In genomic region chr4:74073358-74073757, GRCh38 we compare ENCODE assay signal across 34 cellular contexts. TPM values are rescaled to one million over a fixed set of nuclear protein-coding genes. Genes with fewer than 3 reads are reported as not detected.
"Had no signal": no experiment of that assay in that cellular context is flagged by ENCODE, and none has a peak within 500 bp of the region (broad histone marks: within the 10 kb centered on the region; RNA-seq: fewer than 3 reads in every experiment).

No MANE protein-coding gene starts in this region.

- H2AFZ ChIP-seq: parathyroid adenoma had no signal

- H3K4me1 ChIP-seq: parathyroid adenoma, psoas muscle, right lobe of liver, sigmoid colon, suprapubic skin, testis, tibial artery, transverse colon, upper lobe of right lung, uterus had no signal

- H3K27ac Mint-ChIP-seq: naive thymus-derived CD8-positive, alpha-beta T cell; natural killer cell treated with Interleukin-12 subunit alpha and Interleukin-12 subunit beta and Interleukin-15 and Interleukin-18, amount 100 ng/mL, for 72 hours; nephron progenitor cell; progenitor cell of endocrine pancreas; stimulated activated memory B cell treated with anti-CD40 and anti-IgM and Interleukin-4, amounts not matched to agents 10 μg/mL and 1 μg/mL and 100 μg/mL, for 72 hours; stimulated activated naive CD8-positive, alpha-beta T cell treated with anti-CD3 and anti-CD28 coated beads, Interleukin-15, amount 100 ng/mL, for 72 hours; type B pancreatic cell had no signal

- H3K79me2 ChIP-seq: parathyroid adenoma had no signal

- H3K36me3 Mint-ChIP-seq: naive thymus-derived CD8-positive, alpha-beta T cell; natural killer cell treated with Interleukin-12 subunit alpha and Interleukin-12 subunit beta and Interleukin-15 and Interleukin-18, amount 100 ng/mL, for 72 hours; stimulated activated memory B cell treated with anti-CD40 and anti-IgM and Interleukin-4, amounts not matched to agents 10 μg/mL and 1 μg/mL and 100 μg/mL, for 72 hours; type B pancreatic cell had no signal

- H3K9me3 Mint-ChIP-seq: natural killer cell treated with Interleukin-12 subunit alpha and Interleukin-12 subunit beta and Interleukin-15 and Interleukin-18, amount 100 ng/mL, for 72 hours; neural crest cell; stimulated activated memory B cell treated with anti-CD40 and anti-IgM and Interleukin-4, amounts not matched to agents 10 μg/mL and 1 μg/mL and 100 μg/mL, for 72 hours; stimulated activated naive CD8-positive, alpha-beta T cell treated with anti-CD3 and anti-CD28 coated beads, Interleukin-15, amount 100 ng/mL, for 72 hours; type B pancreatic cell had no signal

- H3K27me3 Mint-ChIP-seq: natural killer cell treated with Interleukin-12 subunit alpha and Interleukin-12 subunit beta and Interleukin-15 and Interleukin-18, amount 100 ng/mL, for 72 hours; progenitor cell of endocrine pancreas; stimulated activated naive CD8-positive, alpha-beta T cell treated with anti-CD3 and anti-CD28 coated beads, Interleukin-15, amount 100 ng/mL, for 72 hours; type B pancreatic cell had no signal

- ATAC-seq: naive thymus-derived CD8-positive, alpha-beta T cell; natural killer cell treated with Interleukin-12 subunit alpha and Interleukin-12 subunit beta and Interleukin-15 and Interleukin-18, amount 100 ng/mL, for 72 hours; psoas muscle; right cardiac atrium; right lobe of liver; stimulated activated memory B cell treated with anti-CD40 and anti-IgM and Interleukin-4, amounts not matched to agents 10 μg/mL and 1 μg/mL and 100 μg/mL, for 72 hours; stimulated activated naive CD8-positive, alpha-beta T cell treated with anti-CD3 and anti-CD28 coated beads, Interleukin-15, amount 100 ng/mL, for 72 hours; stimulated activated naive CD8-positive, alpha-beta T cell treated with anti-CD3 and anti-CD28 coated beads, Interleukin-15, Interleukin-2, amounts not matched to agents 100 U/mL and 50 U/mL, for 24 hours; upper lobe of right lung had no signal

- H3K4me1 Mint-ChIP-seq: naive thymus-derived CD8-positive, alpha-beta T cell; nephron progenitor cell; neural crest cell; stimulated activated memory B cell treated with anti-CD40 and anti-IgM and Interleukin-4, amounts not matched to agents 10 μg/mL and 1 μg/mL and 100 μg/mL, for 72 hours; stimulated activated naive CD8-positive, alpha-beta T cell treated with anti-CD3 and anti-CD28 coated beads, Interleukin-15, amount 100 ng/mL, for 72 hours had no signal

- H3K9me3 ChIP-seq: neutrophil, ovary, psoas muscle, right lobe of liver, sigmoid colon, suprapubic skin, testis, tibial artery, upper lobe of right lung, uterus had no signal

- H3K36me3 ChIP-seq: neutrophil, ovary, right lobe of liver, sigmoid colon, suprapubic skin, tibial artery, transverse colon, upper lobe of right lung, uterus had no signal

- H3K27ac ChIP-seq: neutrophil, ovary, parathyroid adenoma, psoas muscle, right lobe of liver, sigmoid colon, suprapubic skin, testis, tibial artery, transverse colon, upper lobe of right lung, uterus had no signal

- H3K9ac ChIP-seq: parathyroid adenoma had no signal

- H3K27me3 ChIP-seq: neutrophil, ovary, right lobe of liver, sigmoid colon, suprapubic skin, testis, tibial artery, transverse colon, upper lobe of right lung, uterus had no signal

- DNase-seq: naive thymus-derived CD8-positive, alpha-beta T cell; nephron progenitor cell; nucleus accumbens; ovary; posterior cingulate gyrus; psoas muscle; right cardiac atrium; right lobe of liver; sigmoid colon; small intestine; stimulated activated CD4-positive, alpha-beta T cell treated with anti-CD3 and anti-CD28 coated beads, Interleukin-15, amount 100 ng/mL, for 24 hours; stimulated activated CD4-positive, alpha-beta T cell treated with anti-CD3 and anti-CD28 coated beads, Interleukin-2, amount 100 ng/mL, for 24 hours; stimulated activated CD4-positive, alpha-beta T cell treated with anti-CD3 and anti-CD28 coated beads, Interleukin-4, amount 100 ng/mL, for 1 hour; stimulated activated CD4-positive, alpha-beta T cell treated with anti-CD3 and anti-CD28 coated beads, Interleukin-4, amount 100 ng/mL, for 4 hours; stimulated activated CD8-positive, alpha-beta memory T cell treated with anti-CD3 and anti-CD28 coated beads, Interleukin-4, amount 100 ng/mL, for 48 hours; stimulated activated naive CD4-positive, alpha-beta T cell; stimulated activated naive CD8-positive, alpha-beta T cell treated with anti-CD3 and anti-CD28 coated beads, Interleukin-15, amount 100 ng/mL, for 72 hours; stimulated activated naive CD8-positive, alpha-beta T cell treated with anti-CD3 and anti-CD28 coated beads, Interleukin-15, Interleukin-2, amounts not matched to agents 100 U/mL and 50 U/mL, for 24 hours; substantia nigra; testis; tibial artery; transverse colon; upper lobe of right lung; uterus had no signal

- FAIRE-seq: small intestine had no signal

- H3K4me3 Mint-ChIP-seq: naive thymus-derived CD8-positive, alpha-beta T cell; natural killer cell treated with Interleukin-12 subunit alpha and Interleukin-12 subunit beta and Interleukin-15 and Interleukin-18, amount 100 ng/mL, for 72 hours; nephron progenitor cell; neural crest cell; stimulated activated memory B cell treated with anti-CD40 and anti-IgM and Interleukin-4, amounts not matched to agents 10 μg/mL and 1 μg/mL and 100 μg/mL, for 72 hours; stimulated activated naive CD8-positive, alpha-beta T cell treated with anti-CD3 and anti-CD28 coated beads, Interleukin-15, amount 100 ng/mL, for 72 hours; type B pancreatic cell had no signal

- H3K4me3 ChIP-seq: ovary, psoas muscle, right lobe of liver, sigmoid colon, suprapubic skin, testis, tibial artery, transverse colon, upper lobe of right lung, uterus had no signal

RNA-seq across cellular contexts. Expression of gene CXCL2, which starts 25.6 kb away (rescaled TPM):
- total RNA-seq: naive thymus-derived CD8-positive, alpha-beta T cell had no signal
- polyA plus RNA-seq: naive thymus-derived CD8-positive, alpha-beta T cell had no signal

RNA-seq across cellular contexts. Expression of gene CXCL3, which starts 34.9 kb away (rescaled TPM):
- total RNA-seq: naive thymus-derived CD8-positive, alpha-beta T cell; natural killer cell treated with Interleukin-12 subunit alpha and Interleukin-12 subunit beta and Interleukin-15 and Interleukin-18, amount 100 ng/mL, for 72 hours; skeletal muscle tissue; urinary bladder had no signal
- polyA plus RNA-seq: naive thymus-derived CD8-positive, alpha-beta T cell had no signal
